In genomic region chr15:74960286-74960685, GRCh38 we compare ENCODE assay signal across 18 cellular contexts. TPM values are rescaled to one million over a fixed set of nuclear protein-coding genes. Genes with fewer than 3 reads are reported as not detected.
DNase-seq lines count a peak whose midpoint lies in the region; ATAC-seq and TF ChIP-seq lines count a peak whose summit lies in the region.
"Had no signal": no experiment of that assay in that cellular context is flagged by ENCODE, and none has a peak within 500 bp of the region (broad histone marks: within the 10 kb centered on the region; RNA-seq: fewer than 3 reads in every experiment).

No MANE protein-coding gene starts in this region.

- H3K27ac Mint-ChIP-seq in stimulated activated naive CD8-positive, alpha-beta T cell treated with anti-CD3 and anti-CD28 coated beads, Interleukin-15, Interleukin-2, amounts not matched to agents 100 ng/mL and 50 ng/mL, for 24 hours, result peak overlapping the region; percentile 19
- H3K27ac Mint-ChIP-seq in activated T-helper 17 cell treated with anti-CD3 and anti-CD28 coated beads, Interleukin-2, amount 50 U/mL, for 72 hours, result peak overlapping the region; percentile 80
- H3K27ac Mint-ChIP-seq: H9 had no signal

- H3F3A ChIP-seq in SK-N-SH (replicated peaks; ENCODE audit: insufficient read depth), result peaks cover 5% of the 10 kb centered on the region

- CTCF ChIA-PET in SK-N-SH (lab: Yijun Ruan, JAX), result interaction anchor here (0.7 to 1.9 kb wide), 5 partner anchors 10 to 179 kb away, joined by 3 to 5 read pairs (median 4); partner anchors contain the start of gene CSK

- no peak overlapping the region for H2AFZ ChIP-seq in SK-N-SH (ENCODE audit: low read depth)

- H3K4me2 ChIP-seq in SK-N-SH, result no peak overlapping the region

- H3K4me1 ChIP-seq in SK-N-SH (ENCODE audit: control insufficient read depth in 1 of 2, insufficient read depth in 2 of 2, low read depth in 1 of 2, low read length in 1 of 2) (peaks cover 7 to 36% of the 10 kb centered on the region in 2 experiments; a peak in 2 of 4 replicates), right atrium auricular region (peaks cover 0 to 43% of the 10 kb centered on the region in 2 donors)

- no peaks in the 10 kb centered on the region for H3K79me2 ChIP-seq in SK-N-SH (ENCODE audit: insufficient read depth)

- no peak overlapping the region for H3K4me3 Mint-ChIP-seq in stimulated activated naive CD8-positive, alpha-beta T cell treated with anti-CD3 and anti-CD28 coated beads, Interleukin-15, Interleukin-2, amounts not matched to agents 100 ng/mL and 50 ng/mL, for 24 hours
- peak overlapping the region; percentile 58 for H3K4me3 Mint-ChIP-seq in activated T-helper 17 cell treated with anti-CD3 and anti-CD28 coated beads, Interleukin-2, amount 50 U/mL, for 72 hours

- no peak overlapping the region for H3K9ac ChIP-seq in SK-N-SH
- H3K9ac ChIP-seq: KMS-11 had no signal

- peaks cover 51% of the 10 kb centered on the region for H3K27me3 Mint-ChIP-seq in stimulated activated naive CD8-positive, alpha-beta T cell treated with anti-CD3 and anti-CD28 coated beads, Interleukin-15, Interleukin-2, amounts not matched to agents 100 ng/mL and 50 ng/mL, for 24 hours
- peaks cover 15% of the 10 kb centered on the region for H3K27me3 Mint-ChIP-seq in activated T-helper 17 cell treated with anti-CD3 and anti-CD28 coated beads, Interleukin-2, amount 50 U/mL, for 72 hours

- peaks cover 50% of the 10 kb centered on the region for H3K4me1 Mint-ChIP-seq in stimulated activated naive CD8-positive, alpha-beta T cell treated with anti-CD3 and anti-CD28 coated beads, Interleukin-15, Interleukin-2, amounts not matched to agents 100 ng/mL and 50 ng/mL, for 24 hours (ENCODE audit: low read depth)
- H3K4me1 Mint-ChIP-seq in activated T-helper 17 cell treated with anti-CD3 and anti-CD28 coated beads, Interleukin-2, amount 50 U/mL, for 72 hours, result peaks cover 9% of the 10 kb centered on the region

- DNase-seq in DMS53 (lab: John Stamatoyannopoulos, UW), result peak; percentile 20
- no peak for DNase-seq in DMS53 treated with DMSO at 0.1 percent for 48 hours (lab: John Stamatoyannopoulos, UW; ENCODE audit: unreplicated experiment)
- DNase-seq in stimulated activated naive CD8-positive, alpha-beta T cell treated with anti-CD3 and anti-CD28 coated beads, Interleukin-15, Interleukin-2, amounts not matched to agents 100 U/mL and 50 U/mL, for 24 hours, result no peak
- DNase-seq in sciatic nerve (ENCODE audit: low spot score), result no peak
- DNase-seq in SK-N-SH, result no peak
- DNase-seq in right atrium auricular region (ENCODE audit: low spot score), result no peak
- DNase-seq: GDM1, H9, MV-4-11, NCI-H1694 treated with DMSO at 0.1 percent for 48 hours, NCI-H226, NCI-H524 treated with DMSO at 0.1 percent for 48 hours, SHP77 treated with DMSO at 0.1 percent for 48 hours had no signal

- H3K9me3 ChIP-seq in SK-N-SH, result no peaks in the 10 kb centered on the region
- H3K9me3 ChIP-seq in right atrium auricular region, result no peaks in the 10 kb centered on the region

- POLR2A ChIA-PET in SK-N-SH (lab: Yijun Ruan, JAX), result interaction anchor here (1.1 to 1.7 kb wide), 2 partner anchors 34 to 35 kb away, joined by 4 to 5 read pairs; partner anchors contain the start of gene SCAMP5

- no peaks in the 10 kb centered on the region for H3K9me3 Mint-ChIP-seq in stimulated activated naive CD8-positive, alpha-beta T cell treated with anti-CD3 and anti-CD28 coated beads, Interleukin-15, Interleukin-2, amounts not matched to agents 100 ng/mL and 50 ng/mL, for 24 hours
- H3K9me3 Mint-ChIP-seq in activated T-helper 17 cell treated with anti-CD3 and anti-CD28 coated beads, Interleukin-2, amount 50 U/mL, for 72 hours, result no peaks in the 10 kb centered on the region
- H3K9me3 Mint-ChIP-seq: H9 had no signal

- H3K36me3 ChIP-seq in SK-N-SH (replicated peaks in 1 of 2; ENCODE audit: control insufficient read depth in 1 of 2, insufficient read depth in 2 of 2, low read length in 1 of 2) (no peaks in the 10 kb centered on the region), right atrium auricular region (no peaks in the 10 kb centered on the region)

- no peak for TF ChIP-seq EP300 in SK-N-SH (IDR thresholded peaks at IDR 0.05; ENCODE audit: borderline replicate concordance in 1 of 2, low read depth in 1 of 2, low read length in 1 of 2)

- TF ChIP-seq CTCF in SK-N-SH (IDR thresholded peaks at IDR 0.05) (no peak), right atrium auricular region (IDR thresholded peaks at IDR 0.05) (no peak)

- TF ChIP-seq RAD21 in SK-N-SH (IDR thresholded peaks at IDR 0.05; ENCODE audit: low read length), result no peak

- WGBS in SK-N-SH (ENCODE audit: low lambda C conversion rate), result 100% methylated on average over 1 of the region's 1 CpG

- H3K36me3 Mint-ChIP-seq in stimulated activated naive CD8-positive, alpha-beta T cell treated with anti-CD3 and anti-CD28 coated beads, Interleukin-15, Interleukin-2, amounts not matched to agents 100 ng/mL and 50 ng/mL, for 24 hours (ENCODE audit: low read depth), result no peaks in the 10 kb centered on the region
- no peaks in the 10 kb centered on the region for H3K36me3 Mint-ChIP-seq in activated T-helper 17 cell treated with anti-CD3 and anti-CD28 coated beads, Interleukin-2, amount 50 U/mL, for 72 hours (ENCODE audit: low read depth)

- H3K27ac ChIP-seq in SK-N-SH (ENCODE audit: low read depth in 2 of 2, low read length in 1 of 2) (no peak overlapping the region), right atrium auricular region (no peak overlapping the region)
- H3K27ac ChIP-seq: 22Rv1, HL-60, KMS-11 had no signal

- H3K27me3 ChIP-seq in SK-N-SH (ENCODE audit: insufficient read depth), result no peaks in the 10 kb centered on the region; the same call in 1 of the 2 replicates
- no peaks in the 10 kb centered on the region for H3K27me3 ChIP-seq in right atrium auricular region

- H4K20me1 ChIP-seq in SK-N-SH (ENCODE audit: insufficient read depth), result no peaks in the 10 kb centered on the region

- intact Hi-C loops in sciatic nerve (cut with DNase I), result no loop called here

- H3K4me3 ChIP-seq in SK-N-SH (ENCODE audit: low read depth in 2 of 2, low read length in 1 of 2), result no peak overlapping the region
- no peak overlapping the region for H3K4me3 ChIP-seq in right atrium auricular region

- H3K9me2 ChIP-seq in SK-N-SH, result no peaks in the 10 kb centered on the region

- ATAC-seq in stimulated activated naive CD8-positive, alpha-beta T cell treated with anti-CD3 and anti-CD28 coated beads, Interleukin-15, Interleukin-2, amounts not matched to agents 100 U/mL and 50 U/mL, for 24 hours, result no peak
- no peak for ATAC-seq in activated T-helper 17 cell treated with anti-CD3 and anti-CD28 coated beads, Interleukin-2, amount 50 U/mL, for 72 hours (replicated peaks)
- ATAC-seq in sciatic nerve, result no peak

TF ChIP-seq in SK-N-SH, 30 proteins besides CTCF, POLR2A, EP300 and RAD21:
- no peak for TF ChIP-seq ELF1 (IDR thresholded peaks at IDR 0.05)
- TF ChIP-seq GABPA (IDR thresholded peaks at IDR 0.05; ENCODE audit: low read depth), result no peak

RNA-seq across cellular contexts. Expression of gene RPP25, which starts 3.7 kb away (rescaled TPM):
- 1 to 10 TPM; 2.4 to 9.6 TPM for total RNA-seq in activated T-helper 17 cell treated with anti-CD3 and anti-CD28 coated beads, Interleukin-2, amount 50 U/mL, for 72 hours
- total RNA-seq in sciatic nerve (6.0 TPM), right atrium auricular region (1 to 10 TPM; 4.3 to 9.4 TPM)
- polyA plus RNA-seq in SK-N-SH (2012; rRNA removed), result 1.7 TPM in 2 replicates
- polyA plus RNA-seq in SK-N-SH (2012; cell fraction: cytosol; rRNA removed), result 1.3 and 2.2 TPM in 2 replicates
- 0.82 and 0.92 TPM in 2 replicates for polyA plus RNA-seq in SK-N-SH (2012; cell fraction: nucleus; rRNA removed)

RNA-seq across cellular contexts. Expression of gene COX5A, which starts 22.4 kb away (rescaled TPM):
- 100 to 1,000 TPM; 242 to 337 TPM for total RNA-seq in activated T-helper 17 cell treated with anti-CD3 and anti-CD28 coated beads, Interleukin-2, amount 50 U/mL, for 72 hours
- total RNA-seq in sciatic nerve, result 66.3 TPM
- 112 and 158 TPM in 2 replicates for polyA plus RNA-seq in SK-N-SH (2012; rRNA removed)
- polyA plus RNA-seq in SK-N-SH (2012; cell fraction: cytosol; rRNA removed), result 226 and 272 TPM in 2 replicates
- polyA plus RNA-seq in SK-N-SH (2012; cell fraction: nucleus; rRNA removed), result 69.9 and 72.9 TPM in 2 replicates
- 100 to 1,000 TPM; 399 to 869 TPM for total RNA-seq in right atrium auricular region

RNA-seq across cellular contexts. Expression of gene SCAMP5, which starts 35.1 kb away (rescaled TPM):
- 1 to 10 TPM; 5.1 to 5.3 TPM for total RNA-seq in activated T-helper 17 cell treated with anti-CD3 and anti-CD28 coated beads, Interleukin-2, amount 50 U/mL, for 72 hours
- total RNA-seq in sciatic nerve, result 7.6 TPM
- polyA plus RNA-seq in SK-N-SH (2012; rRNA removed), result 27.9 and 32.7 TPM in 2 replicates
- polyA plus RNA-seq in SK-N-SH (2012; cell fraction: cytosol; rRNA removed), result 17.4 and 22.3 TPM in 2 replicates
- polyA plus RNA-seq in SK-N-SH (2012; cell fraction: nucleus; rRNA removed), result 40.8 and 49.0 TPM in 2 replicates
- total RNA-seq in right atrium auricular region, result 1 to 10 TPM; 4.0 to 7.5 TPM

RNA-seq across cellular contexts. Expression of gene FAM219B, which starts 53.6 kb away (rescaled TPM):
- total RNA-seq in activated T-helper 17 cell treated with anti-CD3 and anti-CD28 coated beads, Interleukin-2, amount 50 U/mL, for 72 hours, result 10 to 100 TPM; 65.6 to 98.3 TPM
- 72.9 TPM for total RNA-seq in sciatic nerve
- polyA plus RNA-seq in SK-N-SH (2012; rRNA removed), result 53.0 and 90.2 TPM in 2 replicates
- polyA plus RNA-seq in SK-N-SH (2012; cell fraction: cytosol; rRNA removed), result 32.6 and 36.7 TPM in 2 replicates
- polyA plus RNA-seq in SK-N-SH (2012; cell fraction: nucleus; rRNA removed), result 376 and 407 TPM in 2 replicates
- total RNA-seq in right atrium auricular region, result 10 to 100 TPM; 46.9 to 53.3 TPM
